ENCODE assay signal across 38 cellular contexts in the genomic region with DNA sequence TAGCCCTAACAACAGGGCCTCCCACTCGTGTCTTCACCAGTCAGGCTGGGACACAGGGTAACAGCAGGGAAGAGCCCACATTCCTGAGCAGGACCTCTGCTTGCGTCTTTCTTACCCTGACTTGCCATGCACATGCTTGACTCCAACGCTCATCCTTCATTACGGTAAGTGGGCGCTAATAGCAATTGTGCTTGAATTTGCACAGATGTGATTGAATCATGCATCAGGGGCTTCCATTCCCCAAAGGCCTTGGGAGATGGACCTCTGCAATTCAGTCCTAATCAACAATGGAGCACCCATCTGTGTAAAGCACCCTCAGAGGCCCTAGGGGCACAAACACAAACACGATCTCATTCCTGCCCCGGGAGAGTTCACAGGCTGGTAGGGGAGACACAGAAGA. TPM values are rescaled to one million over a fixed set of nuclear protein-coding genes. Genes with fewer than 3 reads are reported as not detected.
"Had no signal": no experiment of that assay in that cellular context is flagged by ENCODE, and none has a peak within 500 bp of the region (broad histone marks: within the 10 kb centered on the region; RNA-seq: fewer than 3 reads in every experiment).

No MANE protein-coding gene starts in this region.

- H3K27ac ChIP-seq: brain microvascular endothelial cell, PC-9, RWPE1, VCaP had no signal

- H3K4me3 ChIP-seq: MG63, PC-9 had no signal

- H3K27me3 ChIP-seq: brain microvascular endothelial cell, MG63 had no signal

- DNase-seq: activated B cell treated with CpG ODN at 0.5 μM for 24 hours; activated CD4-positive, alpha-beta memory T cell treated with anti-CD3 and anti-CD28 coated beads for 36 hours; activated CD4-positive, alpha-beta T cell treated with anti-CD3 and anti-CD28 coated beads for 4 hours; activated CD4-positive, alpha-beta T cell treated with anti-CD3 and anti-CD28 coated beads, Interleukin-2, amount 50 U/mL, for 1 hour; activated CD4-positive, CD25-positive, alpha-beta regulatory T cell treated with anti-CD3 and anti-CD28 coated beads, Interleukin-2, amount 50 U/mL, for 72 hours; activated CD8-positive, alpha-beta memory T cell treated with anti-CD3 and anti-CD28 coated beads, Interleukin-2, amount 10 ng/mL, durations not matched to agents 7 days and 5 days; activated CD8-positive, alpha-beta memory T cell treated with anti-CD3 and anti-CD28 coated beads, Interleukin-2, amount 50 U/mL, for 48 hours; activated effector memory CD4-positive, alpha-beta T cell treated with Interleukin-2 at 50 U/mL for 16 hours; activated naive CD4-positive, alpha-beta T cell treated with anti-CD3 and anti-CD28 coated beads, Interleukin-2, amount 10 ng/mL, durations not matched to agents 7 days and 5 days; activated T-cell treated with anti-CD3 and anti-CD28 coated beads, Interleukin-2, amount 50 U/mL, for 48 hours; amniotic stem cell; aorta; brain microvascular endothelial cell; Kasumi-1; KG1; MG63; NCI-H1048; NCI-H1105 treated with DMSO at 0.1 percent for 48 hours; NCI-H1436; NCI-H1694; NCI-H1930; NCI-H2081 treated with DMSO at 0.1 percent for 48 hours; NCI-H510A; NCI-H526; NCI-H748 treated with DMSO at 0.1 percent for 48 hours; NK-92 treated with Interleukin-12 subunit alpha and Interleukin-12 subunit beta, amount 100 ng/mL, for 24 hours; PC-9; SIG-M5; SW 1271; T-helper 1 cell; T-helper 2 cell; T-helper 9 cell had no signal

- H3K4me1 Mint-ChIP-seq: activated B cell treated with CpG ODN at 0.5 μM for 24 hours; activated naive CD4-positive, alpha-beta T cell treated with anti-CD3 and anti-CD28 coated beads, Interleukin-2, amount 10 ng/mL, durations not matched to agents 7 days and 5 days had no signal

- ATAC-seq: activated CD8-positive, alpha-beta memory T cell treated with anti-CD3 and anti-CD28 coated beads, Interleukin-2, amount 10 ng/mL, durations not matched to agents 7 days and 5 days; Right ventricle myocardium inferior; SK-N-SH treated with all-trans-retinoic acid at 6 μM for 48 hours had no signal

- H3K27me3 Mint-ChIP-seq: activated B cell treated with CpG ODN at 0.5 μM for 24 hours; activated CD8-positive, alpha-beta memory T cell treated with anti-CD3 and anti-CD28 coated beads, Interleukin-2, amount 10 ng/mL, durations not matched to agents 7 days and 5 days; activated naive CD8-positive, alpha-beta T cell had no signal

- H3K9me3 ChIP-seq: MG63 had no signal

- H3K36me3 Mint-ChIP-seq: activated CD4-positive, alpha-beta memory T cell treated with anti-CD3 and anti-CD28 coated beads for 36 hours; activated CD8-positive, alpha-beta memory T cell treated with anti-CD3 and anti-CD28 coated beads, Interleukin-2, amount 10 ng/mL, durations not matched to agents 7 days and 5 days; activated naive CD4-positive, alpha-beta T cell treated with anti-CD3 and anti-CD28 coated beads, Interleukin-2, amount 10 ng/mL, durations not matched to agents 7 days and 5 days; activated naive CD8-positive, alpha-beta T cell had no signal

- H3K4me3 Mint-ChIP-seq: activated B cell treated with CpG ODN at 0.5 μM for 24 hours; activated CD4-positive, alpha-beta memory T cell treated with anti-CD3 and anti-CD28 coated beads for 36 hours; activated CD8-positive, alpha-beta memory T cell treated with anti-CD3 and anti-CD28 coated beads, Interleukin-2, amount 10 ng/mL, durations not matched to agents 7 days and 5 days; activated naive CD4-positive, alpha-beta T cell treated with anti-CD3 and anti-CD28 coated beads, Interleukin-2, amount 10 ng/mL, durations not matched to agents 7 days and 5 days; activated naive CD8-positive, alpha-beta T cell had no signal

- H3K27ac Mint-ChIP-seq: activated B cell treated with CpG ODN at 0.5 μM for 24 hours; activated CD4-positive, alpha-beta memory T cell treated with anti-CD3 and anti-CD28 coated beads for 36 hours; activated CD8-positive, alpha-beta memory T cell treated with anti-CD3 and anti-CD28 coated beads, Interleukin-2, amount 10 ng/mL, durations not matched to agents 7 days and 5 days; activated naive CD4-positive, alpha-beta T cell treated with anti-CD3 and anti-CD28 coated beads, Interleukin-2, amount 10 ng/mL, durations not matched to agents 7 days and 5 days; activated naive CD8-positive, alpha-beta T cell had no signal

- H3K36me3 ChIP-seq: brain microvascular endothelial cell, MG63 had no signal

- H3K9me3 Mint-ChIP-seq: activated B cell treated with CpG ODN at 0.5 μM for 24 hours; activated CD4-positive, alpha-beta memory T cell treated with anti-CD3 and anti-CD28 coated beads for 36 hours; activated naive CD4-positive, alpha-beta T cell treated with anti-CD3 and anti-CD28 coated beads, Interleukin-2, amount 10 ng/mL, durations not matched to agents 7 days and 5 days had no signal

RNA-seq across cellular contexts. Expression of a gene that starts 13.5 kb away (rescaled TPM):
- total RNA-seq: activated B cell treated with CpG ODN at 0.5 μM for 24 hours; activated CD4-positive, alpha-beta memory T cell treated with anti-CD3 and anti-CD28 coated beads for 36 hours; activated CD8-positive, alpha-beta memory T cell treated with anti-CD3 and anti-CD28 coated beads, Interleukin-2, amount 10 ng/mL, durations not matched to agents 7 days and 5 days; aorta; PC-9; Right ventricle myocardium inferior; SK-MEL-5 had no signal
- polyA plus RNA-seq: aorta had no signal
